Comparison of ENCODE assay signal across 8 cellular contexts in the genomic region with DNA sequence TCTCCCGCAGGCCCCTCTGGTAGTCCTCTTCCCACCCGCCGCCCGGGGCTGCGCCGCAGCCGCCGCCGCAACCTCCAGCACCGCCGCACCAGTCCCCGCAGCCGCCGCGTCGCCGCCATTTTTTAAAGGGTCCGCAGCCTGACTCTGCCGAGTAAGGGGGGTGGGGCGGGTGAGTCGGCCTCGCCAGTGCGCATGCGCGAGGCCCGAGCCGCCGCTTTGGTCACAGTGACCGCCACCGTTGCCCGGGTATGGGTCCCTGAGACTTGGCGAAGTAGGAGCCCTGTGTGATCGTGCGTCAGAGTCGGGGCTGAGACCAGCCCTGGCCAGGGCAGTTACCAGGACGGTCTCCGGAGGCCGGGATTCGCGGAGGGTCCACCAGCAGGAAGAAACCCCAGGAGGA.
DNase-seq lines count a peak whose midpoint lies in the region; ATAC-seq and TF ChIP-seq lines count a peak whose summit lies in the region.
"Not testable (repeated sequence)": the region's sequence is repeated elsewhere in the genome, so short reads cannot be mapped to it uniquely, and the experiment has no call there.

No MANE protein-coding gene starts in this region.

- H3K9me2 ChIP-seq in Karpas-422 (replicated peaks; ENCODE audit: insufficient read depth, low read length); PC-3 (replicated peaks; ENCODE audit: low read length): not testable (repeated sequence)

- H3K4me3 Mint-ChIP-seq in CD4-positive, alpha-beta memory T cell: peak overlapping the region; percentile 93 to 100 (median 98)

- DNase-seq in CD4-positive, alpha-beta memory T cell: peak; percentile 76 to 84 (median 82)
- DNase-seq in Karpas-422 (peak; percentile 88), PC-3 (peak; percentile 55)
- peak; percentile 72 to 73 for DNase-seq in activated CD8-positive, alpha-beta memory T cell treated with anti-CD3 and anti-CD28 coated beads for 4 hours (ENCODE audit: low read depth in 2 of 2)
- DNase-seq in central memory CD4-positive, alpha-beta T cell: peak; percentile 80
- peak; percentile 75 for DNase-seq in stimulated activated CD8-positive, alpha-beta memory T cell treated with anti-CD3 and anti-CD28 coated beads, Interleukin-7, amount 100 ng/mL, for 24 hours (ENCODE audit: low read depth)

- peak overlapping the region; percentile 63 for H3K4me2 ChIP-seq in Karpas-422 (ENCODE audit: low read depth, low read length, poor library complexity, severe bottlenecking)
- H3K4me2 ChIP-seq in PC-3 (ENCODE audit: low read length): peak overlapping the region; percentile 65; the same call in 1 of the 2 replicates
- H3K4me2 ChIP-seq in parathyroid adenoma (ENCODE audit: low read length): peak overlapping the region; percentile 59

- H3F3A ChIP-seq in PC-3 (ENCODE audit: low read length, unreplicated experiment): not testable (repeated sequence)

- intact Hi-C loops in CD4-positive, alpha-beta memory T cell (cut with micrococcal nuclease); PC-3 (cut with micrococcal nuclease): not testable (repeated sequence)

- TF ChIP-seq CTCF in PC-3 (conservative IDR thresholded peaks at IDR 0.05; ENCODE audit: low read depth, low read length); parathyroid adenoma (IDR thresholded peaks at IDR 0.05): not testable (repeated sequence)

- H3K9ac ChIP-seq in Karpas-422 (ENCODE audit: low read length) (peak overlapping the region; percentile 83), PC-3 (ENCODE audit: low read length) (peak overlapping the region; percentile 40)
- not testable (repeated sequence) for H3K9ac ChIP-seq in iPS-15b (ENCODE audit: low read depth, low read length); parathyroid adenoma

- H3K27ac Mint-ChIP-seq in CD4-positive, alpha-beta memory T cell: peak overlapping the region in 6 of 7 donors; percentile 79 to 100 (median 96)

- ATAC-seq in PC-3: not testable (repeated sequence)

- not testable (repeated sequence) for H3K79me2 ChIP-seq in Karpas-422 (ENCODE audit: low read length); PC-3 (ENCODE audit: low read length); parathyroid adenoma

- H3K27ac ChIP-seq in CD4-positive, alpha-beta memory T cell (ENCODE audit: low read depth, low read length): peak overlapping the region; percentile 51
- H3K27ac ChIP-seq in Karpas-422 (ENCODE audit: low read length) (peak overlapping the region; percentile 74), parathyroid adenoma (peak overlapping the region; percentile 46)
- not testable (repeated sequence) for H3K27ac ChIP-seq in PC-3 (ENCODE audit: low read length)

- POLR2A ChIA-PET in CD4-positive, alpha-beta memory T cell (lab: Charles Lee; ENCODE audit: partially characterized antibody); PC-3 (lab: Charles Lee; ENCODE audit: unreplicated experiment): not testable (repeated sequence)

- peak overlapping the region in 1 of 2 donors; percentile 57 for H3K4me3 ChIP-seq in CD4-positive, alpha-beta memory T cell (ENCODE audit: low read length in 2 of 2)
- peak overlapping the region; percentile 77 for H3K4me3 ChIP-seq in Karpas-422 (ENCODE audit: low read length)
- peak overlapping the region; percentile 70 for H3K4me3 ChIP-seq in PC-3 (ENCODE audit: low read length)
- H3K4me3 ChIP-seq in iPS-15b (ENCODE audit: low read depth, low read length): peak overlapping the region; percentile 53
- H3K4me3 ChIP-seq in parathyroid adenoma (ENCODE audit: low read depth, low read length): peak overlapping the region; percentile 57

- not testable (repeated sequence) for H3K27me3 ChIP-seq in CD4-positive, alpha-beta memory T cell (ENCODE audit: insufficient read depth, low read length); Karpas-422 (ENCODE audit: low read length); PC-3 (ENCODE audit: low read length); iPS-15b (ENCODE audit: control insufficient read depth, insufficient read depth, low read length); parathyroid adenoma (ENCODE audit: control insufficient read depth, insufficient read depth, low read length)

- H3K4me1 Mint-ChIP-seq in CD4-positive, alpha-beta memory T cell: peaks cover 0 to 12% (median 6%) of the 10 kb centered on the region in 4 donors

- H3K27me3 Mint-ChIP-seq in CD4-positive, alpha-beta memory T cell: not testable (repeated sequence)

- not testable (repeated sequence) for H3K9me3 Mint-ChIP-seq in CD4-positive, alpha-beta memory T cell

- not testable (repeated sequence) for H4K20me1 ChIP-seq in Karpas-422 (ENCODE audit: insufficient read depth, low read depth, low read length); PC-3 (ENCODE audit: low read length)

- not testable (repeated sequence) for BruUV-seq in PC-3 (replicated peaks; lab: Mats Ljungman, UMichigan)

- not testable (repeated sequence) for H2AFZ ChIP-seq in Karpas-422 (ENCODE audit: low read length)
- peak overlapping the region; percentile 64; the same call in 1 of the 2 replicates for H2AFZ ChIP-seq in PC-3 (ENCODE audit: low read length)
- H2AFZ ChIP-seq in parathyroid adenoma: peak overlapping the region; percentile 56

- CTCF ChIA-PET in CD4-positive, alpha-beta memory T cell (lab: Charles Lee; ENCODE audit: partially characterized antibody); PC-3 (lab: Charles Lee): not testable (repeated sequence)

- not testable (repeated sequence) for H3K36me3 Mint-ChIP-seq in CD4-positive, alpha-beta memory T cell

- H3K9me3 ChIP-seq in CD4-positive, alpha-beta memory T cell (ENCODE audit: control insufficient read depth in 1 of 2, low read length in 2 of 2); Karpas-422 (ENCODE audit: low read length); PC-3 (ENCODE audit: low read length); iPS-15b (ENCODE audit: control insufficient read depth, insufficient read depth, low read length); parathyroid adenoma (ENCODE audit: control insufficient read depth, low read length): not testable (repeated sequence)

- H3K4me1 ChIP-seq in CD4-positive, alpha-beta memory T cell (ENCODE audit: insufficient read depth, low read length); Karpas-422 (ENCODE audit: low read length); PC-3 (ENCODE audit: insufficient read depth, low read length); iPS-15b (ENCODE audit: control insufficient read depth, insufficient read depth, low read length); parathyroid adenoma: not testable (repeated sequence)

- not testable (repeated sequence) for H3K36me3 ChIP-seq in CD4-positive, alpha-beta memory T cell (ENCODE audit: insufficient read depth, low read length); Karpas-422 (ENCODE audit: insufficient read depth, low read length); PC-3 (ENCODE audit: low read depth, low read length); iPS-15b (ENCODE audit: control insufficient read depth, insufficient read depth, low read length); parathyroid adenoma (ENCODE audit: control insufficient read depth, insufficient read depth, low read length)
